ENCODE assay signal across 28 cellular contexts in the genomic region with DNA sequence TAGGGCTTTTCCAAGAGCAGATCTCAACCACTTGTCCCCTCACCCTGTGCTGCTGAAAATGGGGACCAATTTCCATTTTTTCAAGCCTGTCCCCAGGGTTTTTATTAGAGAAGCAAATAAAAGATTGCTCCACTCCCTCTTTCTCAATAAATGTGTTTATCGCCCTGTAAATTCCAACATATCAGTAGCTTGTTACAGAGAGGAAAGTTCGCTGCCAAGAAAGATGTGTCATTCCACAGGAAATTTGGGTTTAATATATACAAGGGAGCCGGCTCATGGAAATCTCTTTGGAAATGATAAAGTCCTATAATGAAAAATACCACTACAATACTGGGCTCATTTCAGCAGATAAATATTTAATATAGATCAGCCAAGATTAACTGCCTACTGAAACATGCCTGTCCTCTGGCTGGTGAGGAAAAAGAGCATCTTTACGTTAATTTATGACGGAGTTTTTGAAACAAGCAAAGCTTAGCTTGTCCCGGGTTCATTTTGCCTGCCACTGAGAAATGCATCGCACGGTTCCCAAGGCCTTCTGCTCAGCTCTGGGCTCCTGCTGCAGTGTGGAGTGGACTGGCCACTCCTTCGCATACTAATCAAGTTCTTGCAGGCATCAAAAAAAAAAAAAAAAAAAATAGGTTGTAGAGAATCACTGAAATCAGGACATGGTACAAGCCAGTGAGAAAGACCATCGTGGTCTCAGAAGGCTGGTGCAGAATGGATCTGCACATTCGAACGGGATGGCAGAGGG.
A peak's percentile ranks its signal among the peaks of the same experiment; 100 is the strongest.
DNase-seq lines count a peak whose midpoint lies in the region; ATAC-seq and TF ChIP-seq lines count a peak whose summit lies in the region.
"Had no signal": no experiment of that assay in that cellular context is flagged by ENCODE, and none has a peak within 500 bp of the region (broad histone marks: within the 10 kb centered on the region; RNA-seq: fewer than 3 reads in every experiment).

No MANE protein-coding gene starts in this region.

- peaks cover 9% of the 10 kb centered on the region; the same call in 1 of the 2 replicates for H3K4me1 ChIP-seq in H9 (ENCODE audit: insufficient read depth, low read length)
- peaks cover 2% of the 10 kb centered on the region for H3K4me1 ChIP-seq in mesendoderm (ENCODE audit: control insufficient read depth, low read depth, low read length)
- H3K4me1 ChIP-seq in gastrocnemius medialis, result no peaks in the 10 kb centered on the region
- H3K4me1 ChIP-seq: left ventricle myocardium inferior, SJCRH30, spleen, upper lobe of right lung had no signal

- TF ChIP-seq CTCF in AG09309 (IDR thresholded peaks at IDR 0.05; ENCODE audit: control insufficient read depth, insufficient read depth, low read depth, low read length, missing control alignments), result no peak
- TF ChIP-seq CTCF in H9 (conservative IDR thresholded peaks at IDR 0.05), result no peak
- no peak for TF ChIP-seq CTCF in gastrocnemius medialis (IDR thresholded peaks at IDR 0.05 in 4 of 5, conservative IDR thresholded peaks at IDR 0.05 in 1 of 5)

- H3K27me3 ChIP-seq in H9 (ENCODE audit: insufficient read depth, low read length), result no peaks in the 10 kb centered on the region
- H3K27me3 ChIP-seq in mesendoderm (ENCODE audit: insufficient read depth, low read length, poor library complexity), result no peaks in the 10 kb centered on the region
- H3K27me3 ChIP-seq in gastrocnemius medialis, result no peaks in the 10 kb centered on the region
- H3K27me3 ChIP-seq: brain microvascular endothelial cell, ovary, right atrium auricular region, SJCRH30 had no signal

- H2BK12ac ChIP-seq in H9 (ENCODE audit: insufficient read length, low read depth, low read length), result no peak overlapping the region

- H3K4me3 Mint-ChIP-seq in H9, result no peak overlapping the region
- H3K4me3 Mint-ChIP-seq: activated CD4-positive, alpha-beta T cell treated with anti-CD3 and anti-CD28 coated beads, Interleukin-2, amount 10 ng/mL, durations not matched to agents 24 days and 14 days; activated naive CD8-positive, alpha-beta T cell treated with anti-CD3 and anti-CD28 coated beads, Interleukin-2, amount 50 U/mL, for 24 hours; activated T-cell treated with anti-CD3 and anti-CD28 coated beads, Interleukin-2, amount 50 U/mL, for 4 hours; CD14-positive monocyte; effector memory CD8-positive, alpha-beta T cell; HFFc6; mesothelial cell of epicardium; naive thymus-derived CD8-positive, alpha-beta T cell had no signal

- H3K18ac ChIP-seq in H9 (ENCODE audit: insufficient read length, low read depth, low read length) (no peak overlapping the region), mesendoderm (ENCODE audit: low read length) (peak overlapping the region; percentile 51)

- no peak overlapping the region for H4K91ac ChIP-seq in H9 (ENCODE audit: insufficient read length, low read depth, low read length)

- H3K27ac ChIP-seq in H9 (ENCODE audit: insufficient read length, low read depth, low read length), result no peak overlapping the region
- H3K27ac ChIP-seq in mesendoderm (ENCODE audit: low read depth, low read length), result no peak overlapping the region
- no peak overlapping the region for H3K27ac ChIP-seq in gastrocnemius medialis
- H3K27ac ChIP-seq: brain microvascular endothelial cell, gastroesophageal sphincter, left ventricle myocardium inferior, ovary, right atrium auricular region, SJCRH30, spleen, upper lobe of right lung had no signal

- H3K36me3 ChIP-seq in mesendoderm (ENCODE audit: control insufficient read depth, insufficient read depth, low read length) (no peaks in the 10 kb centered on the region), gastrocnemius medialis (no peaks in the 10 kb centered on the region)
- H3K36me3 ChIP-seq: brain microvascular endothelial cell, gastroesophageal sphincter, left ventricle myocardium inferior, ovary, right atrium auricular region, SJCRH30, spleen, upper lobe of right lung had no signal

- H3K4ac ChIP-seq in H9 (ENCODE audit: low read depth, low read length), result no peak overlapping the region
- no peak overlapping the region for H3K4ac ChIP-seq in mesendoderm (ENCODE audit: low read depth, low read length)

- no peak overlapping the region for H2BK20ac ChIP-seq in H9 (ENCODE audit: low read depth, low read length, poor library complexity, severe bottlenecking)

- H3K27ac Mint-ChIP-seq in H9, result peak overlapping the region in 1 of 3 experiments; percentile 95; a peak in 1 of 7 replicates
- H3K27ac Mint-ChIP-seq: activated CD4-positive, alpha-beta T cell treated with anti-CD3 and anti-CD28 coated beads, Interleukin-2, amount 10 ng/mL, durations not matched to agents 24 days and 14 days; activated naive CD8-positive, alpha-beta T cell treated with anti-CD3 and anti-CD28 coated beads, Interleukin-2, amount 50 U/mL, for 24 hours; CD14-positive monocyte; effector memory CD8-positive, alpha-beta T cell; HFFc6; mesothelial cell of epicardium had no signal

- H3K36me3 Mint-ChIP-seq in H9 (ENCODE audit: insufficient read depth in 1 of 3, low read depth in 3 of 3), result peaks cover 0 to 6% (median 0%) of the 10 kb centered on the region in 3 experiments; a peak in 2 of 7 replicates
- H3K36me3 Mint-ChIP-seq: CD14-positive monocyte; mesothelial cell of epicardium; naive thymus-derived CD8-positive, alpha-beta T cell had no signal

- H3K23ac ChIP-seq in H9 (ENCODE audit: insufficient read length, low read depth, low read length), result no peak overlapping the region
- H3K23ac ChIP-seq in mesendoderm (ENCODE audit: low read length), result no peak overlapping the region

- H3K4me2 ChIP-seq in H9 (ENCODE audit: insufficient read depth, insufficient read length, low read length) (no peak overlapping the region), mesendoderm (ENCODE audit: low read length) (no peak overlapping the region)

- H3K79me1 ChIP-seq in H9 (ENCODE audit: insufficient read depth, low read depth, low read length, poor library complexity, severe bottlenecking), result no peaks in the 10 kb centered on the region
- no peaks in the 10 kb centered on the region for H3K79me1 ChIP-seq in mesendoderm (ENCODE audit: low read length)

- H3K79me2 ChIP-seq in H9 (ENCODE audit: insufficient read depth, low read length), result no peaks in the 10 kb centered on the region; the same call in 1 of the 2 replicates
- H3K79me2 ChIP-seq in mesendoderm (ENCODE audit: control insufficient read depth, insufficient read depth, low read length), result no peaks in the 10 kb centered on the region

- H2BK15ac ChIP-seq in H9 (ENCODE audit: low read depth, low read length), result no peak overlapping the region
- no peak overlapping the region for H2BK15ac ChIP-seq in mesendoderm (replicated peaks; ENCODE audit: low read depth)

- peak overlapping the region; percentile 26 for H2BK120ac ChIP-seq in H9 (ENCODE audit: low read depth, low read length, poor library complexity, severe bottlenecking)
- H2BK120ac ChIP-seq in mesendoderm (ENCODE audit: low read depth, low read length), result no peak overlapping the region

- H3K23me2 ChIP-seq in H9 (ENCODE audit: insufficient read length, low read depth, low read length, poor library complexity, severe bottlenecking), result peaks cover 3% of the 10 kb centered on the region

- no CpG with 5 or more reads among the region's 12 CpGs for WGBS in H9 (ENCODE audit: extremely low coverage, insufficient read length, low lambda C conversion rate)
- no CpG with 5 or more reads among the region's 12 CpGs for WGBS in mesendoderm (ENCODE audit: extremely low coverage, insufficient coverage, low lambda C conversion rate)

- no peak overlapping the region for H3T11ph ChIP-seq in H9 (ENCODE audit: low read length)

- no peak overlapping the region for H2AFZ ChIP-seq in H9 (ENCODE audit: low read length)

- H4K20me1 ChIP-seq in H9 (ENCODE audit: control insufficient read depth, insufficient read depth, insufficient read length), result no peaks in the 10 kb centered on the region

- H2BK5ac ChIP-seq in H9 (ENCODE audit: insufficient read length, low read length) (no peak overlapping the region), mesendoderm (ENCODE audit: low read length) (no peak overlapping the region)

- ATAC-seq in gastrocnemius medialis (no peak), HG03159 (IDR thresholded peaks at IDR 0.05; ENCODE audit: unreplicated experiment) (no peak)
- ATAC-seq: activated naive CD8-positive, alpha-beta T cell treated with anti-CD3 and anti-CD28 coated beads, Interleukin-2, amount 50 U/mL, for 24 hours; activated T-cell treated with anti-CD3 and anti-CD28 coated beads, Interleukin-2, amount 50 U/mL, for 4 hours; effector memory CD8-positive, alpha-beta T cell; gastroesophageal sphincter; naive thymus-derived CD8-positive, alpha-beta T cell; Panc1; upper lobe of right lung had no signal

- no peak for TF ChIP-seq POLR2A in gastrocnemius medialis (IDR thresholded peaks at IDR 0.05)

- H2AK5ac ChIP-seq in H9 (ENCODE audit: insufficient read length, low read length), result no peak overlapping the region
- no peak overlapping the region for H2AK5ac ChIP-seq in mesendoderm (ENCODE audit: low read length)

- H3K9ac ChIP-seq in H9 (ENCODE audit: extremely low read depth, insufficient read length, low read length) (no peak overlapping the region), mesendoderm (ENCODE audit: low read length) (no peak overlapping the region)

- H3K9me3 Mint-ChIP-seq in H9, result no peaks in the 10 kb centered on the region
- H3K9me3 Mint-ChIP-seq: activated CD4-positive, alpha-beta T cell treated with anti-CD3 and anti-CD28 coated beads, Interleukin-2, amount 10 ng/mL, durations not matched to agents 24 days and 14 days; activated naive CD8-positive, alpha-beta T cell treated with anti-CD3 and anti-CD28 coated beads, Interleukin-2, amount 50 U/mL, for 24 hours; activated T-cell treated with anti-CD3 and anti-CD28 coated beads, Interleukin-2, amount 50 U/mL, for 4 hours; CD14-positive monocyte; mesothelial cell of epicardium had no signal

- peak; percentile 16 for DNase-seq in AG09309 (ENCODE audit: low read depth)
- DNase-seq in H9, result no peak
- DNase-seq in cerebellar cortex (ENCODE audit: low spot score), result peak; percentile 49
- DNase-seq in mesendoderm, result no peak
- no peak for DNase-seq in gastrocnemius medialis
- no peak for DNase-seq in occipital lobe (lab: John Stamatoyannopoulos, UW)
- no peak for DNase-seq in NCI-H345 treated with DMSO at 0.1 percent for 48 hours (lab: John Stamatoyannopoulos, UW; ENCODE audit: unreplicated experiment)
- DNase-seq: activated CD4-positive, alpha-beta T cell treated with anti-CD3 and anti-CD28 coated beads, Interleukin-2, amount 10 ng/mL, durations not matched to agents 24 days and 14 days; activated naive CD8-positive, alpha-beta T cell treated with anti-CD3 and anti-CD28 coated beads, Interleukin-2, amount 50 U/mL, for 24 hours; activated T-cell treated with anti-CD3 and anti-CD28 coated beads, Interleukin-2, amount 50 U/mL, for 4 hours; brain microvascular endothelial cell; effector memory CD8-positive, alpha-beta T cell; erythroblast; HFFc6; left ventricle myocardium inferior; naive thymus-derived CD8-positive, alpha-beta T cell; NCI-H187; ovary; spleen; T1000; upper lobe of right lung had no signal

- H3K9me3 ChIP-seq in H9 (ENCODE audit: control insufficient read depth, low read depth, low read length) (no peaks in the 10 kb centered on the region), gastrocnemius medialis (no peaks in the 10 kb centered on the region)
- H3K9me3 ChIP-seq: gastroesophageal sphincter, left ventricle myocardium inferior, ovary, right atrium auricular region, SJCRH30, spleen, upper lobe of right lung had no signal

- in situ Hi-C loops in gastrocnemius medialis (cut with MboI; ENCODE audit: low sequenced_read_pairs in 4 of 4), result loop anchor here (5.0 to 25.0 kb wide), 4 partner anchors 300 to 1647 kb away; no protein-coding TSS in a partner anchor

- no peaks in the 10 kb centered on the region for H3K27me3 Mint-ChIP-seq in H9 (ENCODE audit: low read depth)
- H3K27me3 Mint-ChIP-seq: activated CD4-positive, alpha-beta T cell treated with anti-CD3 and anti-CD28 coated beads, Interleukin-2, amount 10 ng/mL, durations not matched to agents 24 days and 14 days; effector memory CD8-positive, alpha-beta T cell had no signal

- H3K56ac ChIP-seq in H9 (ENCODE audit: insufficient read length, low read depth, low read length) (no peak overlapping the region), mesendoderm (ENCODE audit: low read length) (no peak overlapping the region)

- H4K5ac ChIP-seq in H9 (ENCODE audit: insufficient read length, low read depth, low read length) (no peak overlapping the region), mesendoderm (ENCODE audit: low read length) (no peak overlapping the region)

- H3K14ac ChIP-seq in H9 (ENCODE audit: insufficient read depth, low read length), result no peak overlapping the region

- no peak overlapping the region for H4K8ac ChIP-seq in H9 (replicated peaks; ENCODE audit: insufficient read length, low read depth, low read length)
- H4K8ac ChIP-seq in mesendoderm (ENCODE audit: low read depth, low read length), result no peak overlapping the region

- intact Hi-C loops in gastrocnemius medialis (cut with DNase I; ENCODE audit: low total_unique reads), result no loop called here

- H3K4me3 ChIP-seq in AG09309 (ENCODE audit: control insufficient read depth, low read depth, low read length) (no peak overlapping the region), mesendoderm (ENCODE audit: low read length) (no peak overlapping the region), gastrocnemius medialis (no peak overlapping the region)
- H3K4me3 ChIP-seq: gastroesophageal sphincter, left ventricle myocardium inferior, ovary, right atrium auricular region, SJCRH30, spleen, upper lobe of right lung had no signal

- peaks cover 58 to 69% of the 10 kb centered on the region in 2 experiments for H3K4me1 Mint-ChIP-seq in H9
- H3K4me1 Mint-ChIP-seq: activated CD4-positive, alpha-beta T cell treated with anti-CD3 and anti-CD28 coated beads, Interleukin-2, amount 10 ng/mL, durations not matched to agents 24 days and 14 days; activated naive CD8-positive, alpha-beta T cell treated with anti-CD3 and anti-CD28 coated beads, Interleukin-2, amount 50 U/mL, for 24 hours; CD14-positive monocyte; naive thymus-derived CD8-positive, alpha-beta T cell had no signal

Comparison
In these comparisons a context has a peak if more than half of its experiments do, and no peak if none do; other contexts are left out.
1. DNase-seq: peak in AG09309 (single experiment) and cerebellar cortex (single experiment); none in H9 (single experiment), mesendoderm (single experiment), gastrocnemius medialis (0 of 2), occipital lobe (single experiment) and NCI-H345 treated with DMSO at 0.1 percent for 48 hours (single experiment).